17 cellular contexts compared by ENCODE assay signal in genomic region chr4:109877400-109877799, GRCh38. TPM values are rescaled to one million over a fixed set of nuclear protein-coding genes. Genes with fewer than 3 reads are reported as not detected.
A peak's percentile ranks its signal among the peaks of the same experiment; 100 is the strongest.
DNase-seq lines count a peak whose midpoint lies in the region; ATAC-seq and TF ChIP-seq lines count a peak whose summit lies in the region.
"Had no signal": no experiment of that assay in that cellular context is flagged by ENCODE, and none has a peak within 500 bp of the region (broad histone marks: within the 10 kb centered on the region; RNA-seq: fewer than 3 reads in every experiment).

No MANE protein-coding gene starts in this region.

- no peak overlapping the region for H3K27ac ChIP-seq in prostate gland
- H3K27ac ChIP-seq: SJSA1 had no signal

- H3K4me3 Mint-ChIP-seq in mesothelial cell of epicardium, result no peak overlapping the region
- H3K4me3 Mint-ChIP-seq: endodermal cell; stimulated activated naive CD8-positive, alpha-beta T cell treated with anti-CD3 and anti-CD28 coated beads, Interleukin-15, amount 100 ng/mL, for 72 hours had no signal

- peaks cover 11% of the 10 kb centered on the region for H3K4me1 ChIP-seq in prostate gland (replicated peaks)
- H3K4me1 ChIP-seq: SJSA1 had no signal

- no peaks in the 10 kb centered on the region for H3K36me3 ChIP-seq in prostate gland
- H3K36me3 ChIP-seq: SJSA1 had no signal

- ATAC-seq in GM19351 (IDR thresholded peaks at IDR 0.05; ENCODE audit: unreplicated experiment) (peak; percentile 96), HG02623 (IDR thresholded peaks at IDR 0.05; ENCODE audit: unreplicated experiment) (peak; percentile 69), HG03354 (IDR thresholded peaks at IDR 0.05; ENCODE audit: poor library complexity, severe bottlenecking, unreplicated experiment) (peak; percentile 93)
- ATAC-seq: stimulated activated naive CD8-positive, alpha-beta T cell treated with anti-CD3 and anti-CD28 coated beads, Interleukin-15, amount 100 ng/mL, for 72 hours had no signal

- intact Hi-C loops in prostate gland (cut with DNase I), result no loop called here

- no peak for TF ChIP-seq POLR2A in prostate gland (IDR thresholded peaks at IDR 0.05)

- H3K4me3 ChIP-seq in GM12865 (ENCODE audit: low read depth, low read length), result no peak overlapping the region
- H3K4me3 ChIP-seq in prostate gland, result no peak overlapping the region
- H3K4me3 ChIP-seq: SJSA1 had no signal

- DNase-seq in GM12865 (ENCODE audit: low read depth) (peak; percentile 58), amniotic stem cell (lab: John Stamatoyannopoulos, UW) (no peak), HuH-7 (ENCODE audit: low spot score) (no peak), mesothelial cell of epicardium (ENCODE audit: low spot score in 2 of 2, unreplicated experiment in 2 of 2) (no peak), prostate gland (ENCODE audit: low spot score) (no peak)
- DNase-seq: activated T-cell treated with anti-CD3 and anti-CD28 coated beads, Interleukin-2, amount 50 U/mL, for 1 hour; endodermal cell; hippocampal formation; mesenchymal stem cell; NCI-H510A treated with DMSO at 0.1 percent for 48 hours; stimulated activated CD4-positive, alpha-beta T cell treated with anti-CD3 and anti-CD28 coated beads, Interleukin-2, amount 100 ng/mL, for 48 hours; stimulated activated naive CD8-positive, alpha-beta T cell treated with anti-CD3 and anti-CD28 coated beads, Interleukin-15, amount 100 ng/mL, for 72 hours had no signal

- H3K27me3 Mint-ChIP-seq in mesothelial cell of epicardium (ENCODE audit: low read depth), result no peaks in the 10 kb centered on the region
- H3K27me3 Mint-ChIP-seq: progenitor cell of endocrine pancreas had no signal

- H3K9me3 ChIP-seq in prostate gland, result no peaks in the 10 kb centered on the region
- H3K9me3 ChIP-seq: SJSA1 had no signal

- H3K4me1 Mint-ChIP-seq in mesothelial cell of epicardium, result peaks cover 15% of the 10 kb centered on the region
- H3K4me1 Mint-ChIP-seq: endodermal cell; stimulated activated naive CD8-positive, alpha-beta T cell treated with anti-CD3 and anti-CD28 coated beads, Interleukin-15, amount 100 ng/mL, for 72 hours had no signal

- TF ChIP-seq CTCF in GM12865 (IDR thresholded peaks at IDR 0.05; ENCODE audit: insufficient read depth, low read depth, low read length, missing control alignments) (no peak), mesothelial cell of epicardium (IDR thresholded peaks at IDR 0.05; ENCODE audit: unreplicated experiment) (no peak), prostate gland (IDR thresholded peaks at IDR 0.05) (no peak)

- no peaks in the 10 kb centered on the region for H3K27me3 ChIP-seq in prostate gland (replicated peaks; ENCODE audit: insufficient read depth)
- H3K27me3 ChIP-seq: SJSA1 had no signal

- 60% methylated on average over 3 of the region's 3 CpGs for WGBS in prostate gland

- no peaks in the 10 kb centered on the region for H3K9me3 Mint-ChIP-seq in mesothelial cell of epicardium
- H3K9me3 Mint-ChIP-seq: endodermal cell had no signal

- no peak overlapping the region for H3K27ac Mint-ChIP-seq in mesothelial cell of epicardium
- H3K27ac Mint-ChIP-seq: endodermal cell; progenitor cell of endocrine pancreas; stimulated activated naive CD8-positive, alpha-beta T cell treated with anti-CD3 and anti-CD28 coated beads, Interleukin-15, amount 100 ng/mL, for 72 hours had no signal

- no peaks in the 10 kb centered on the region for H3K36me3 Mint-ChIP-seq in mesothelial cell of epicardium

RNA-seq across cellular contexts. Expression of gene LRIT3, which starts 29.5 kb away (rescaled TPM):
- total RNA-seq in mesothelial cell of epicardium (0.14 to 0.29 TPM (median 0.16 TPM) in 3 replicates), prostate gland (under 1 TPM; 0.11 to 0.27 TPM)
- total RNA-seq: SJSA1 had no signal

RNA-seq across cellular contexts. Expression of gene EGF, which starts 35.3 kb away (rescaled TPM):
- total RNA-seq in mesothelial cell of epicardium (1.0 to 2.0 TPM (median 1.3 TPM) in 3 replicates), prostate gland (1 to 10 TPM; 1.9 to 8.5 TPM)

RNA-seq across cellular contexts. Expression of gene RRH, which starts 49.6 kb away (rescaled TPM):
- 0.29 to 0.45 TPM (median 0.40 TPM) in 3 replicates for total RNA-seq in mesothelial cell of epicardium
- total RNA-seq in prostate gland, result under 1 TPM; 0.27 to 0.74 TPM
- total RNA-seq: SJSA1 had no signal
